ENCODE assay signal across 10 cellular contexts in genomic region chr15:70356062-70356860, GRCh38.
"Had no signal": no experiment of that assay in that cellular context is flagged by ENCODE, and none has a peak within 500 bp of the region (broad histone marks: within the 10 kb centered on the region; RNA-seq: fewer than 3 reads in every experiment).

No MANE protein-coding gene starts in this region.

- H3K4me1 ChIP-seq: foreskin keratinocyte, heart left ventricle, left lung, pancreas, tibial artery had no signal

- DNase-seq: activated CD4-positive, alpha-beta T cell treated with anti-CD3 and anti-CD28 coated beads for 4 hours; activated effector memory CD4-positive, alpha-beta T cell treated with anti-CD3 and anti-CD28 coated beads, Interleukin-2, amount 50 U/mL, for 16 hours; activated T-cell treated with anti-CD3 and anti-CD28 coated beads, Interleukin-2, amount 50 U/mL, for 1 hour; foreskin keratinocyte; pancreas; small intestine; tibial artery had no signal

- H3K27me3 ChIP-seq: left lung, pancreas had no signal

- H3K4me3 ChIP-seq: heart left ventricle, left lung, pancreas, SK-N-MC, tibial artery had no signal

- H3K9me3 ChIP-seq: heart left ventricle, left lung, pancreas, tibial artery had no signal

- H3K27ac ChIP-seq: foreskin keratinocyte, heart left ventricle, left lung, pancreas, SK-N-MC, tibial artery had no signal

- H3K36me3 ChIP-seq: heart left ventricle, left lung, pancreas, tibial artery had no signal

- ATAC-seq: foreskin keratinocyte, left lung, pancreas had no signal
